In the genomic region with DNA sequence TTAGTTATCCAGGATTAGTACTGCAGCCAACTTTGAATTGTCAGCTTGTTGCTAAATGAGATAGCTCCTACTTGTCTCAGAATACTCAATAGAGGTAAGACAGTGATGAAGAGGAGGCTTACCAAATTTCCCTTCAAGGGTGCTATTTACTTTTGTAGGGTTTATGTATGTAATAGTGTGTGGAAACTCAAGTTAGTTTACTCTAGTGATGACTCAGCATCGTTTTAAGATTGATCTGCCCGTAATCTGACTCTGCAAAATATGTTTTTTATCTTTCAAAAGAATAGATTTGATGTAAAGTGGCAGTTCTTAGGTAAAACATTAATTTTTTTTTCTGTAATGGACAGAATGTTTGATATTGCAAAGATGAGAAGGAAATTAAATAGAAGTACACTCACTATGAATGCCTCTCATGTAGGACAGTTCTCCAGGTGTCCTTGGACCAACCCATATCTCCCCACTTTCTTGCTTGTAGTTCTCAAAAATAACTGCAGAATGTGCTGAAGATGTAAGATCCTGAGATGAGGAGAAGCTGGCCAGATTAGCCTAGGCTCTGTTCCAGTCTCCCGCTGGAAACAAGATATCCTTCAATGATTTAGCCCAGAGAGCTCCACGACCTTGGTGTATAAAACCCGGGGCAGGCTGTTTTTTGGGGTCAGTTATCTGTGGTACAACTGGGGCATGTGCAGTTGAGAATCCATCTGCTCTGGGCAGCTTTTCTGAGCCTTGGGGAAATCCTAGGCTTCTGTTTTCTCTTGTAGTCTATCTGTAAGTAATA, we compare ENCODE assay signal across 20 cellular contexts. TPM values are rescaled to one million over a fixed set of nuclear protein-coding genes. Genes with fewer than 3 reads are reported as not detected.
DNase-seq lines count a peak whose midpoint lies in the region; ATAC-seq and TF ChIP-seq lines count a peak whose summit lies in the region.
"Had no signal": no experiment of that assay in that cellular context is flagged by ENCODE, and none has a peak within 500 bp of the region (broad histone marks: within the 10 kb centered on the region; RNA-seq: fewer than 3 reads in every experiment).

No MANE protein-coding gene starts in this region.

- no peaks in the 10 kb centered on the region for H3K79me2 ChIP-seq in PC-3 (ENCODE audit: low read length)

- POLR2A ChIA-PET in PC-3 (lab: Charles Lee; ENCODE audit: unreplicated experiment), result interaction anchor here (0.5 kb wide), 1 partner anchor 189 kb away, joined by 3 read pairs; no protein-coding TSS in a partner anchor

- H3K4me2 ChIP-seq in PC-3 (ENCODE audit: low read length), result peak overlapping the region; percentile 27

- H2AFZ ChIP-seq in PC-3 (ENCODE audit: low read length), result no peak overlapping the region

- no TSS peak for BruUV-seq in PC-3 (replicated peaks; lab: Mats Ljungman, UMichigan)

- peak; percentile 41 for ATAC-seq in Right ventricle myocardium inferior
- peak; percentile 93 for ATAC-seq in PC-3
- no peak for ATAC-seq in HG03457 (IDR thresholded peaks at IDR 0.05; ENCODE audit: unreplicated experiment)
- ATAC-seq: CD8-positive, alpha-beta T cell; GM12878 had no signal

- TF ChIP-seq CTCF in PC-3 (conservative IDR thresholded peaks at IDR 0.05; ENCODE audit: low read depth, low read length) (no peak), left ventricle myocardium inferior (IDR thresholded peaks at IDR 0.05; ENCODE audit: borderline replicate concordance) (no peak), testis (IDR thresholded peaks at IDR 0.05) (no peak)

- peaks cover 10% of the 10 kb centered on the region for H3F3A ChIP-seq in PC-3 (ENCODE audit: low read length, unreplicated experiment)

- whole genome bisulfite sequencing in testis, 2 donors, result 40 to 47% methylated on average over 5 of the region's 5 CpGs

- H3K27ac ChIP-seq in PC-3 (ENCODE audit: low read length) (peak overlapping the region; percentile 23), left ventricle myocardium inferior (replicated peaks) (peak overlapping the region; percentile 61), testis (peak overlapping the region; percentile 47 to 55)

- no peak for DNase-seq in Right ventricle myocardium inferior (ENCODE audit: missing footprints)
- no peak for DNase-seq in cardiac septum (ENCODE audit: low spot score)
- peak; percentile 75 for DNase-seq in PC-3
- no peak for DNase-seq in left ventricle myocardium inferior
- DNase-seq in testis, result peak; percentile 72
- DNase-seq in activated gamma-delta T cell (lab: John Stamatoyannopoulos, UW), result no peak
- DNase-seq in NCI-H2196 treated with DMSO at 0.1 percent for 48 hours (lab: John Stamatoyannopoulos, UW; ENCODE audit: unreplicated experiment), result no peak
- DNase-seq: 8988T; CD8-positive, alpha-beta T cell; DND-41; GDM1; KBM-7; NCI-H1436; NCI-H2029 treated with DMSO at 0.1 percent for 48 hours; NCI-H524; SIG-M5 had no signal

- CTCF ChIA-PET in PC-3 (lab: Charles Lee), result no interaction called here

- H3K4me3 ChIP-seq in PC-3 (ENCODE audit: low read length), result no peak overlapping the region
- H3K4me3 ChIP-seq in left ventricle myocardium inferior, result no peak overlapping the region
- no peak overlapping the region for H3K4me3 ChIP-seq in testis
- H3K4me3 ChIP-seq: GM12878 had no signal

- no peaks in the 10 kb centered on the region for H3K9me2 ChIP-seq in PC-3 (replicated peaks; ENCODE audit: low read length)

- H3K27me3 ChIP-seq in PC-3 (ENCODE audit: low read length) (no peaks in the 10 kb centered on the region), left ventricle myocardium inferior (ENCODE audit: low read depth) (no peaks in the 10 kb centered on the region), testis (no peaks in the 10 kb centered on the region)

- no peak overlapping the region for H3K9ac ChIP-seq in PC-3 (ENCODE audit: low read length)

- peaks cover 19% of the 10 kb centered on the region for H3K4me1 ChIP-seq in PC-3 (ENCODE audit: insufficient read depth, low read length)
- H3K4me1 ChIP-seq in left ventricle myocardium inferior, result peaks cover 51% of the 10 kb centered on the region
- peaks cover 13% of the 10 kb centered on the region for H3K4me1 ChIP-seq in testis

- intact Hi-C loops in Right ventricle myocardium inferior (cut with DNase I), result no loop called here
- intact Hi-C loops in cardiac septum (cut with DNase I), result loop anchor here (5.0 to 10.0 kb wide), 3 partner anchors 97 to 429 kb away; no protein-coding TSS in a partner anchor
- intact Hi-C loops in PC-3 (cut with micrococcal nuclease), result no loop called here
- intact Hi-C loops in left ventricle myocardium inferior (cut with micrococcal nuclease), result no loop called here
- intact Hi-C loops in testis (cut with DNase I; ENCODE audit: low total_unique reads), result no loop called here

- TF ChIP-seq POLR2A in testis (IDR thresholded peaks at IDR 0.05), result no peak

- no peaks in the 10 kb centered on the region for H3K9me3 ChIP-seq in PC-3 (ENCODE audit: low read length)
- H3K9me3 ChIP-seq in left ventricle myocardium inferior (replicated peaks), result peaks cover 9% of the 10 kb centered on the region
- no peaks in the 10 kb centered on the region for H3K9me3 ChIP-seq in testis

- H3K36me3 ChIP-seq in PC-3 (ENCODE audit: low read depth, low read length) (no peaks in the 10 kb centered on the region), left ventricle myocardium inferior (no peaks in the 10 kb centered on the region), testis (ENCODE audit: low read depth, missing control alignments) (no peaks in the 10 kb centered on the region)

- no peaks in the 10 kb centered on the region for H4K20me1 ChIP-seq in PC-3 (ENCODE audit: low read length)

RNA-seq across cellular contexts. Expression of a gene that starts 24.4 kb away (rescaled TPM):
- total RNA-seq in Right ventricle myocardium inferior, result not detected
- total RNA-seq in cardiac septum, result not detected
- total RNA-seq in PC-3 (2014; rRNA removed), result 0.04 TPM in 1 of 2 replicates, not detected in the other
- not detected for total RNA-seq in left ventricle myocardium inferior
- total RNA-seq in testis, result 10 to 100 TPM; 31.3 to 49.1 TPM
- polyA plus RNA-seq in testis (ENCODE audit: insufficient read depth, low read depth, low replicate concordance), result 171 TPM
- total RNA-seq: CD8-positive, alpha-beta T cell; GM12878; H4 had no signal
- polyA plus RNA-seq: BJ, GM12878 had no signal

Comparison
In these comparisons a context has a peak if more than half of its experiments do, and no peak if none do; other contexts are left out.
1. DNase-seq: peak in PC-3 (single experiment) and testis (single experiment); none in Right ventricle myocardium inferior (single experiment), cardiac septum (single experiment), left ventricle myocardium inferior (single experiment), activated gamma-delta T cell (single experiment) and NCI-H2196 treated with DMSO at 0.1 percent for 48 hours (single experiment).
2. RNA of a gene that starts 24.4 kb away (total RNA-seq): 31.3 to 49.1 TPM in testis; 0.04 TPM in PC-3, not detected in left ventricle myocardium inferior (single experiment), not detected in Right ventricle myocardium inferior (single experiment) and not detected in cardiac septum (single experiment); every median in the first group is over 10 times any median in the second.
3. Peak in every context shown above with its lines, with median percentiles within 50 percentile points of each other: H3K27ac ChIP-seq.